Comparison of ENCODE assay signal across 8 cellular contexts in genomic region chr20:33401042-33401921, GRCh38. TPM values are rescaled to one million over a fixed set of nuclear protein-coding genes. Genes with fewer than 3 reads are reported as not detected.
DNase-seq lines count a peak whose midpoint lies in the region; ATAC-seq and TF ChIP-seq lines count a peak whose summit lies in the region.

A gene with protein sequence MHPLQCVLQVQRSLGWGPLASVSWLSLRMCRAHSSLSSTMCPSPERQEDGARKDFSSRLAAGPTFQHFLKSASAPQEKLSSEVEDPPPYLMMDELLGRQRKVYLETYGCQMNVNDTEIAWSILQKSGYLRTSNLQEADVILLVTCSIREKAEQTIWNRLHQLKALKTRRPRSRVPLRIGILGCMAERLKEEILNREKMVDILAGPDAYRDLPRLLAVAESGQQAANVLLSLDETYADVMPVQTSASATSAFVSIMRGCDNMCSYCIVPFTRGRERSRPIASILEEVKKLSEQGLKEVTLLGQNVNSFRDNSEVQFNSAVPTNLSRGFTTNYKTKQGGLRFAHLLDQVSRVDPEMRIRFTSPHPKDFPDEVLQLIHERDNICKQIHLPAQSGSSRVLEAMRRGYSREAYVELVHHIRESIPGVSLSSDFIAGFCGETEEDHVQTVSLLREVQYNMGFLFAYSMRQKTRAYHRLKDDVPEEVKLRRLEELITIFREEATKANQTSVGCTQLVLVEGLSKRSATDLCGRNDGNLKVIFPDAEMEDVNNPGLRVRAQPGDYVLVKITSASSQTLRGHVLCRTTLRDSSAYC (minus strand): TSS chr20:33401519. CDS start chr20:33397064, 4,455 bp downstream.

- TF ChIP-seq POLR2A in erythroblast (IDR thresholded peaks at IDR 0.05; ENCODE audit: low read length), result peak; percentile 76

- TF ChIP-seq RAD21 in Ishikawa (IDR thresholded peaks at IDR 0.05; ENCODE audit: low read depth), result no peak

- DNase-seq in COLO829 (ENCODE audit: low spot score), result peak; percentile 84
- peak; percentile 93 for DNase-seq in OCI-M1 (lab: John Stamatoyannopoulos, UW)
- peak; percentile 79 for DNase-seq in activated T-cell treated with anti-CD3 and anti-CD28 coated beads for 4 hours
- DNase-seq in erythroblast (lab: John Stamatoyannopoulos, UW), result peak; percentile 95 to 96
- peak; percentile 88 for DNase-seq in mucosa of gallbladder (ENCODE audit: low spot score)
- peak; percentile 55 to 67 for DNase-seq in stimulated activated CD8-positive, alpha-beta memory T cell treated with anti-CD3 and anti-CD28 coated beads, Interleukin-4, amount 100 ng/mL, for 1 hour (ENCODE audit: low read depth in 2 of 2, low spot score in 1 of 2)

- TF ChIP-seq EP300 in Ishikawa (IDR thresholded peaks at IDR 0.05; ENCODE audit: borderline replicate concordance), result peak; percentile 31; the same call in 1 of the 2 replicates

- ATAC-seq in GM21447 (IDR thresholded peaks at IDR 0.05; ENCODE audit: unreplicated experiment), result peak; percentile 88

TF ChIP-seq in Ishikawa, 13 proteins besides CTCF, POLR2A, EP300 and RAD21:
- TF ChIP-seq YY1 (IDR thresholded peaks at IDR 0.05; ENCODE audit: low read depth), result peak; percentile 86
- TF ChIP-seq ZBTB7A (IDR thresholded peaks at IDR 0.05; ENCODE audit: low read depth), result no peak
- no peak for TF ChIP-seq CREB1 (IDR thresholded peaks at IDR 0.05; ENCODE audit: low read depth)
- TF ChIP-seq NFIC (IDR thresholded peaks at IDR 0.05), result peak; percentile 27
- TF ChIP-seq TAF1 (IDR thresholded peaks at IDR 0.05; ENCODE audit: low read depth), result peak; percentile 92
- TF ChIP-seq, protein P1, sequence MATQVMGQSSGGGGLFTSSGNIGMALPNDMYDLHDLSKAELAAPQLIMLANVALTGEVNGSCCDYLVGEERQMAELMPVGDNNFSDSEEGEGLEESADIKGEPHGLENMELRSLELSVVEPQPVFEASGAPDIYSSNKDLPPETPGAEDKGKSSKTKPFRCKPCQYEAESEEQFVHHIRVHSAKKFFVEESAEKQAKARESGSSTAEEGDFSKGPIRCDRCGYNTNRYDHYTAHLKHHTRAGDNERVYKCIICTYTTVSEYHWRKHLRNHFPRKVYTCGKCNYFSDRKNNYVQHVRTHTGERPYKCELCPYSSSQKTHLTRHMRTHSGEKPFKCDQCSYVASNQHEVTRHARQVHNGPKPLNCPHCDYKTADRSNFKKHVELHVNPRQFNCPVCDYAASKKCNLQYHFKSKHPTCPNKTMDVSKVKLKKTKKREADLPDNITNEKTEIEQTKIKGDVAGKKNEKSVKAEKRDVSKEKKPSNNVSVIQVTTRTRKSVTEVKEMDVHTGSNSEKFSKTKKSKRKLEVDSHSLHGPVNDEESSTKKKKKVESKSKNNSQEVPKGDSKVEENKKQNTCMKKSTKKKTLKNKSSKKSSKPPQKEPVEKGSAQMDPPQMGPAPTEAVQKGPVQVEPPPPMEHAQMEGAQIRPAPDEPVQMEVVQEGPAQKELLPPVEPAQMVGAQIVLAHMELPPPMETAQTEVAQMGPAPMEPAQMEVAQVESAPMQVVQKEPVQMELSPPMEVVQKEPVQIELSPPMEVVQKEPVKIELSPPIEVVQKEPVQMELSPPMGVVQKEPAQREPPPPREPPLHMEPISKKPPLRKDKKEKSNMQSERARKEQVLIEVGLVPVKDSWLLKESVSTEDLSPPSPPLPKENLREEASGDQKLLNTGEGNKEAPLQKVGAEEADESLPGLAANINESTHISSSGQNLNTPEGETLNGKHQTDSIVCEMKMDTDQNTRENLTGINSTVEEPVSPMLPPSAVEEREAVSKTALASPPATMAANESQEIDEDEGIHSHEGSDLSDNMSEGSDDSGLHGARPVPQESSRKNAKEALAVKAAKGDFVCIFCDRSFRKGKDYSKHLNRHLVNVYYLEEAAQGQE (IDR thresholded peaks at IDR 0.05; ENCODE audit: low read depth), result peak; percentile 41; the same call in 1 of the 2 replicates
- peak; percentile 83 for TF ChIP-seq TCF12 (IDR thresholded peaks at IDR 0.05; ENCODE audit: low read depth)
- TF ChIP-seq MAX (IDR thresholded peaks at IDR 0.05), result peak; percentile 94
- TF ChIP-seq TEAD4 (IDR thresholded peaks at IDR 0.05), result peak; percentile 45; the same call in 1 of the 2 replicates
- TF ChIP-seq EGR1 (IDR thresholded peaks at IDR 0.05), result no peak
- TF ChIP-seq USF1 (IDR thresholded peaks at IDR 0.05), result peak; percentile 80
- TF ChIP-seq FOXM1 (IDR thresholded peaks at IDR 0.05; ENCODE audit: borderline replicate concordance, low read depth), result peak; percentile 45; the same call in 1 of the 2 replicates
TF ChIP-seq in Ishikawa: peak in this region for 9.

RNA-seq across cellular contexts. Expression of the gene that starts here (rescaled TPM):
- total RNA-seq in mucosa of gallbladder, result 18.7 TPM

Comparison
In these comparisons a context has a peak if more than half of its experiments do, and no peak if none do; other contexts are left out.
1. Peak in every context shown above with its lines: DNase-seq and ATAC-seq.